28 cellular contexts compared by ENCODE assay signal in the genomic region with DNA sequence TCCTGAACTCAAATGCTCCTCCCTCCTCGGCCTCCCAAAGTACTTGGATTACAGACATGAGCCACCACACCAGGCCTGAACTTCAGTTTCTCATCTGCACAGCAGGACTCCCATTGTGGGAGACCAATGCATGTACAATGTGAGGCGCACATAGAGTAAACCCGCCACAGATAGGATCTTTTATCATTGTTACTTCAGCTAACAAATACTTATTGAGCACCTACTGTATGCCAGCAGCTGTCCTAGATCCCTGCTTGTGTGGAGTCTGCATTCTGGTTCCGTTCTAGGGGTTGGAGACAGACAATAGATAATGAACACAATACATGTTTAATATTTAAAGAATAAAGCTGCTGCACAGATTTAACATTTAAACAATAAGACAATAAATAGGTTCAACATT.
"Had no signal": no experiment of that assay in that cellular context is flagged by ENCODE, and none has a peak within 500 bp of the region (broad histone marks: within the 10 kb centered on the region; RNA-seq: fewer than 3 reads in every experiment).

No MANE protein-coding gene starts in this region.

- H3K36me3 ChIP-seq: ascending aorta, breast epithelium, cardiac muscle cell, colonic mucosa had no signal

- H3K4me1 ChIP-seq: ascending aorta, breast epithelium, colonic mucosa had no signal

- FAIRE-seq: frontal cortex had no signal

- ATAC-seq: activated CD8-positive, alpha-beta T cell treated with anti-CD3 and anti-CD28 coated beads, Interleukin-2, amount 10 ng/mL, durations not matched to agents 7 days and 5 days; activated naive CD4-positive, alpha-beta T cell treated with anti-CD3 and anti-CD28 coated beads, Interleukin-2, amount 50 U/mL, for 72 hours; activated T-cell treated with anti-CD3 and anti-CD28 coated beads, Interleukin-2, amount 50 U/mL, for 72 hours; esophagus mucosa; WTC11 had no signal

- H3K27ac ChIP-seq: ascending aorta, breast epithelium, colonic mucosa, dorsolateral prefrontal cortex, VCaP had no signal

- H3K27me3 ChIP-seq: ascending aorta, breast epithelium, cardiac muscle cell, colonic mucosa, dorsolateral prefrontal cortex had no signal

- DNase-seq: activated CD4-positive, alpha-beta memory T cell treated with anti-CD3 and anti-CD28 coated beads for 36 hours; activated CD4-positive, alpha-beta T cell treated with anti-CD3 and anti-CD28 coated beads for 1 hour; activated CD4-positive, alpha-beta T cell treated with anti-CD3 and anti-CD28 coated beads for 48 hours; activated CD4-positive, alpha-beta T cell treated with anti-CD3 and anti-CD28 coated beads, Interleukin-2, amount 50 U/mL, for 1 hour; activated CD8-positive, alpha-beta T cell treated with anti-CD3 and anti-CD28 coated beads, Interleukin-2, amount 10 ng/mL, durations not matched to agents 7 days and 5 days; activated gamma-delta T cell; activated naive CD4-positive, alpha-beta T cell; activated naive CD4-positive, alpha-beta T cell treated with anti-CD3 and anti-CD28 coated beads, Interleukin-2, amount 10 ng/mL, durations not matched to agents 7 days and 5 days; activated naive CD8-positive, alpha-beta T cell treated with anti-CD3 and anti-CD28 coated beads, Interleukin-2, amount 10 ng/mL, durations not matched to agents 7 days and 5 days; activated T-cell treated with anti-CD3 and anti-CD28 coated beads for 4 hours; activated T-cell treated with anti-CD3 and anti-CD28 coated beads, Interleukin-2, amount 50 U/mL, for 24 hours; activated T-cell treated with anti-CD3 and anti-CD28 coated beads, Interleukin-2, amount 50 U/mL, for 72 hours; central memory CD4-positive, alpha-beta T cell; cerebellar nuclear complex; colonic mucosa; dorsolateral prefrontal cortex; effector memory CD4-positive, alpha-beta T cell; endodermal cell; foreskin fibroblast; T-helper 2 cell had no signal

- H3K9me3 ChIP-seq: ascending aorta, breast epithelium, colonic mucosa had no signal

- H3K4me3 ChIP-seq: ascending aorta, breast epithelium, cardiac muscle cell, colonic mucosa, dorsolateral prefrontal cortex had no signal
